ENCODE assay signal across 17 cellular contexts in the genomic region with DNA sequence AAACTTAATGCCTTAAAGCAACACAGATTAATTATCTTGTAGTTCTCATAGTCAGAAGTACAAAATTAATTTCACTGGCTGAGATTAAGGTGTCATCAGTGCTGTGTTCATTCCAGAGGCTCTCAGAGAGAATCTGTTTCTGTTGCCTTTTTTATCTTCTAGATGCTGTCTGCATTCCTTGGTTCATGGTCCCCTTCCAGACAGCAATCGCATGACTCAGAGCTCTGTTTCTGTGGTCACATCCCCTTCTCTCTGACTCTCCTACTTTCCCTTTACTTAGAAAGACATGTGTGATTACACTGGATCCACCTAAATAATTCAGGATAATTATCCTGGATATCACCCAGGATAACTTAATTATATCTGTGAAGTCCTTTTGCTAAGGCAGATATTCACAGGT.
DNase-seq lines count a peak whose midpoint lies in the region; FAIRE-seq and TF ChIP-seq lines count a peak whose summit lies in the region.
"Had no signal": no experiment of that assay in that cellular context is flagged by ENCODE, and none has a peak within 500 bp of the region (broad histone marks: within the 10 kb centered on the region; RNA-seq: fewer than 3 reads in every experiment).

No MANE protein-coding gene starts in this region.

- POLR2A ChIA-PET in MCF 10A (lab: Yijun Ruan, JAX): no interaction called here

- DNase-seq in MCF 10A (ENCODE audit: unreplicated experiment) (peak; percentile 22), breast epithelium (ENCODE audit: low spot score in 2 of 2) (no peak), SJCRH30 (peak; percentile 26 to 41), fibroblast of mammary gland (ENCODE audit: low read depth) (peak; percentile 59), urothelium cell line (ENCODE audit: low spot score) (peak; percentile 60), Calu3 (no peak), uterus (no peak), HuH-7 (ENCODE audit: low spot score) (no peak)
- DNase-seq: 8988T; CD8-positive, alpha-beta memory T cell; GOT3; NCI-H1048; NCI-H526 treated with DMSO at 0.1 percent for 48 hours; stimulated activated naive CD8-positive, alpha-beta T cell treated with anti-CD3 and anti-CD28 coated beads, Interleukin-15, amount 100 ng/mL, for 72 hours had no signal

- H3K9me3 Mint-ChIP-seq in MCF 10A (ENCODE audit: unreplicated experiment) (no peaks in the 10 kb centered on the region), Calu3 (ENCODE audit: low read depth, unreplicated experiment) (no peaks in the 10 kb centered on the region)
- H3K9me3 Mint-ChIP-seq: CD8-positive, alpha-beta memory T cell; stimulated activated naive CD8-positive, alpha-beta T cell treated with anti-CD3 and anti-CD28 coated beads, Interleukin-15, amount 100 ng/mL, for 72 hours had no signal

- CTCF ChIA-PET in MCF 10A (lab: Yijun Ruan, JAX) (interaction anchor here (0.6 kb wide), 2 partner anchors 10 to 152 kb away, joined by 3 to 4 read pairs; no protein-coding TSS in a partner anchor), Calu3 (lab: Charles Lee) (no interaction called here)

- H3K27me3 ChIP-seq in breast epithelium: no peaks in the 10 kb centered on the region
- no peaks in the 10 kb centered on the region for H3K27me3 ChIP-seq in SJCRH30
- H3K27me3 ChIP-seq in uterus: no peaks in the 10 kb centered on the region

- H3K4me1 ChIP-seq in breast epithelium (no peaks in the 10 kb centered on the region), SJCRH30 (peaks cover 4% of the 10 kb centered on the region; the same call in 1 of the 2 replicates), uterus (no peaks in the 10 kb centered on the region)

- no TSS peak for BruUV-seq in MCF 10A (replicated peaks; lab: Mats Ljungman, UMichigan)
- BruUV-seq in Calu3 (replicated peaks; lab: Mats Ljungman, UMichigan): no TSS peak

- no peak overlapping the region for H3K27ac Mint-ChIP-seq in MCF 10A (ENCODE audit: low read depth, unreplicated experiment)
- H3K27ac Mint-ChIP-seq in Calu3 (ENCODE audit: unreplicated experiment): no peak overlapping the region
- H3K27ac Mint-ChIP-seq: CD8-positive, alpha-beta memory T cell; mesothelial cell of epicardium had no signal

- no peak overlapping the region for H3K27ac ChIP-seq in breast epithelium
- H3K27ac ChIP-seq in SJCRH30: no peak overlapping the region; the same call in 1 of the 2 replicates
- H3K27ac ChIP-seq in uterus: no peak overlapping the region

- FAIRE-seq in urothelium cell line (lab: Jason Lieb, UNC): no peak
- FAIRE-seq: GM12891, islet of Langerhans had no signal

- peaks cover 5% of the 10 kb centered on the region for H3K4me1 Mint-ChIP-seq in MCF 10A (ENCODE audit: insufficient read depth, unreplicated experiment)
- no peaks in the 10 kb centered on the region for H3K4me1 Mint-ChIP-seq in Calu3 (ENCODE audit: low read depth, unreplicated experiment)
- H3K4me1 Mint-ChIP-seq: CD8-positive, alpha-beta memory T cell; mesothelial cell of epicardium; stimulated activated naive CD8-positive, alpha-beta T cell treated with anti-CD3 and anti-CD28 coated beads, Interleukin-15, amount 100 ng/mL, for 72 hours had no signal

- H3K27me3 Mint-ChIP-seq in MCF 10A (ENCODE audit: insufficient read depth, unreplicated experiment) (no peaks in the 10 kb centered on the region), Calu3 (ENCODE audit: unreplicated experiment) (no peaks in the 10 kb centered on the region)

- intact Hi-C loops in MCF 10A (cut with micrococcal nuclease) (no loop called here), breast epithelium (cut with DNase I; ENCODE audit: low total_unique reads) (loop anchor here (10.0 kb wide), 1 partner anchor 1511 kb away; a partner anchor contains a TSS), Calu3 (cut with micrococcal nuclease; ENCODE audit: unreplicated experiment) (no loop called here), uterus (cut with DNase I; ENCODE audit: low total_unique reads) (no loop called here)

- TF ChIP-seq CTCF in MCF 10A (IDR thresholded peaks at IDR 0.05; ENCODE audit: unreplicated experiment): no peak
- TF ChIP-seq CTCF in breast epithelium (IDR thresholded peaks at IDR 0.05): no peak
- no peak for TF ChIP-seq CTCF in fibroblast of mammary gland (conservative IDR thresholded peaks at IDR 0.05; ENCODE audit: control insufficient read depth, insufficient read depth, low read depth, low read length)
- TF ChIP-seq CTCF in Calu3 (IDR thresholded peaks at IDR 0.05; ENCODE audit: unreplicated experiment): no peak
- no peak for TF ChIP-seq CTCF in uterus (IDR thresholded peaks at IDR 0.05)

- H3K36me3 Mint-ChIP-seq in MCF 10A (ENCODE audit: insufficient read depth, unreplicated experiment): no peaks in the 10 kb centered on the region
- H3K36me3 Mint-ChIP-seq in Calu3 (ENCODE audit: insufficient read depth, unreplicated experiment): no peaks in the 10 kb centered on the region
- H3K36me3 Mint-ChIP-seq: CD8-positive, alpha-beta memory T cell; mesothelial cell of epicardium had no signal

- no peak overlapping the region for H3K4me3 Mint-ChIP-seq in MCF 10A (ENCODE audit: unreplicated experiment)
- H3K4me3 Mint-ChIP-seq in Calu3 (ENCODE audit: low read depth, unreplicated experiment): no peak overlapping the region
- H3K4me3 Mint-ChIP-seq: CD8-positive, alpha-beta memory T cell; mesothelial cell of epicardium; stimulated activated naive CD8-positive, alpha-beta T cell treated with anti-CD3 and anti-CD28 coated beads, Interleukin-15, amount 100 ng/mL, for 72 hours had no signal

- H3K4me3 ChIP-seq in breast epithelium (no peak overlapping the region), SJCRH30 (no peak overlapping the region), fibroblast of mammary gland (ENCODE audit: control insufficient read depth, low read depth, low read length) (no peak overlapping the region), uterus (no peak overlapping the region)

- no peaks in the 10 kb centered on the region for H3K9me3 ChIP-seq in breast epithelium
- no peaks in the 10 kb centered on the region for H3K9me3 ChIP-seq in SJCRH30 (replicated peaks)
- H3K9me3 ChIP-seq in uterus: no peaks in the 10 kb centered on the region

- TF ChIP-seq POLR2A in breast epithelium (IDR thresholded peaks at IDR 0.05) (no peak), uterus (IDR thresholded peaks at IDR 0.05) (no peak)

- no peaks in the 10 kb centered on the region for H3K36me3 ChIP-seq in breast epithelium
- H3K36me3 ChIP-seq in SJCRH30: no peaks in the 10 kb centered on the region
- no peaks in the 10 kb centered on the region for H3K36me3 ChIP-seq in uterus

Comparison
In these comparisons a context has a peak if more than half of its experiments do, and no peak if none do; other contexts are left out.
1. DNase-seq: peak in MCF 10A (single experiment), SJCRH30 (2 of 2), fibroblast of mammary gland (single experiment) and urothelium cell line (single experiment); none in breast epithelium (0 of 2), Calu3 (single experiment), uterus (0 of 2) and HuH-7 (single experiment).